11 cellular contexts compared by ENCODE assay signal in genomic region chr21:18244721-18245486, GRCh38. TPM values are rescaled to one million over a fixed set of nuclear protein-coding genes. Genes with fewer than 3 reads are reported as not detected.
DNase-seq lines count a peak whose midpoint lies in the region; ATAC-seq and TF ChIP-seq lines count a peak whose summit lies in the region.
"Had no signal": no experiment of that assay in that cellular context is flagged by ENCODE, and none has a peak within 500 bp of the region (broad histone marks: within the 10 kb centered on the region; RNA-seq: fewer than 3 reads in every experiment).

Gene CHODL, plus strand, starts transcription at chr21:18244833. Its CDS starts 391 bp downstream, at chr21:18245224.

- intact Hi-C loops in sciatic nerve (cut with DNase I), result no loop called here

- peaks cover 51% of the 10 kb centered on the region for H3K27me3 ChIP-seq in GM23338 (ENCODE audit: insufficient read depth)

- H3K27ac Mint-ChIP-seq in GM23338, result no peak within 1 kb of the TSS

- H3K4me2 ChIP-seq in GM23338, result peak within 1 kb of the TSS; percentile 90

- H4K20me1 ChIP-seq in GM23338 (replicated peaks; ENCODE audit: insufficient read depth), result no peaks in the 10 kb centered on the region

- H3K9me3 Mint-ChIP-seq in GM23338, result no peaks in the 10 kb centered on the region

- ATAC-seq in GM23338, result peak; percentile 82
- ATAC-seq in sciatic nerve, result peak; percentile 57
- ATAC-seq in HG03432 (IDR thresholded peaks at IDR 0.05; ENCODE audit: unreplicated experiment), result no peak

- peak; percentile 45 for DNase-seq in GM23338 (ENCODE audit: low spot score)
- DNase-seq in astrocyte of the hippocampus (ENCODE audit: low read depth, low spot score), result peak; percentile 50
- DNase-seq in iPS-NIHi7 (ENCODE audit: extremely low spot score), result peak; percentile 19
- DNase-seq in sciatic nerve (ENCODE audit: low spot score), result no peak
- DNase-seq in Kasumi-1 (lab: John Stamatoyannopoulos, UW), result no peak
- no peak for DNase-seq in stimulated activated CD4-positive, alpha-beta T cell treated with anti-CD3 and anti-CD28 coated beads, Interleukin-4, amount 100 ng/mL, for 1 hour
- no peak for DNase-seq in ureter (ENCODE audit: low spot score)
- DNase-seq: activated naive CD4-positive, alpha-beta T cell treated with Interleukin-2 at 50 U/mL for 16 hours; KBM-7; stimulated activated CD8-positive, alpha-beta memory T cell treated with anti-CD3 and anti-CD28 coated beads, Interleukin-4, amount 100 ng/mL, for 48 hours had no signal

- H3K4me1 ChIP-seq in GM23338 (ENCODE audit: insufficient read depth), result 0 out of 2 replicates have a peak, but pooled peaks cover 5% of the 10 kb centered on the region

- H3K36me3 Mint-ChIP-seq in GM23338 (ENCODE audit: low read depth), result no peaks in the 10 kb centered on the region

- no peaks in the 10 kb centered on the region for H3K9me2 ChIP-seq in GM23338 (ENCODE audit: insufficient read depth)

- no peaks in the 10 kb centered on the region for H3F3A ChIP-seq in GM23338 (replicated peaks; ENCODE audit: low read depth)

- H3K27me3 Mint-ChIP-seq in GM23338 (ENCODE audit: insufficient read depth, low read depth, poor library complexity), result peaks cover 30% of the 10 kb centered on the region

- no peaks in the 10 kb centered on the region; the same call in 1 of the 3 replicates for H3K4me1 Mint-ChIP-seq in GM23338

- no peaks in the 10 kb centered on the region for H3K36me3 ChIP-seq in GM23338 (ENCODE audit: insufficient read depth)

- no peak for TF ChIP-seq CTCF in GM23338 (conservative IDR thresholded peaks at IDR 0.05; ENCODE audit: low read depth in 2 of 2)

- H3K27ac ChIP-seq in GM23338 (ENCODE audit: low read depth), result no peak within 1 kb of the TSS

- H3K79me2 ChIP-seq in GM23338 (replicated peaks; ENCODE audit: insufficient read depth), result no peaks in the 10 kb centered on the region

- peak within 1 kb of the TSS; percentile 78 for H3K4me3 Mint-ChIP-seq in GM23338

- peak within 1 kb of the TSS; percentile 97 for H2AFZ ChIP-seq in GM23338

- peak within 1 kb of the TSS; percentile 69 for H3K4me3 ChIP-seq in GM23338

TF ChIP-seq in GM23338, 12 proteins besides CTCF, POLR2A, EP300 and RAD21:
- TF ChIP-seq EZH2 (IDR thresholded peaks at IDR 0.05; ENCODE audit: low read depth, unreplicated experiment), result peak; percentile 26
- no peak for TF ChIP-seq ETS1 (IDR thresholded peaks at IDR 0.05)
TF ChIP-seq in GM23338: peak in this region for 1.

RNA-seq across cellular contexts. Expression of gene CHODL, which starts in this region (rescaled TPM):
- total RNA-seq in GM23338 (2014; rRNA removed; shearing (Covaris generic)), result 0.35 and 1.6 TPM in 2 replicates
- 0.75 and 0.95 TPM in 2 replicates for polyA plus RNA-seq in GM23338 (2016; fragmentation: Nextera tagmentation; extraction: Ambion mirVana)
- total RNA-seq in sciatic nerve (1.5 TPM), ureter (1.1 TPM)

Comparison
In these comparisons a context has a peak if more than half of its experiments do, and no peak if none do; other contexts are left out.
1. DNase-seq: peak in GM23338 (single experiment), astrocyte of the hippocampus (single experiment) and iPS-NIHi7 (single experiment); none in sciatic nerve (single experiment), Kasumi-1 (0 of 2), stimulated activated CD4-positive, alpha-beta T cell treated with anti-CD3 and anti-CD28 coated beads, Interleukin-4, amount 100 ng/mL, for 1 hour (single experiment) and ureter (single experiment).